Comparison of ENCODE assay signal across 16 cellular contexts in genomic region chr12:121326996-121327674, GRCh38. TPM values are rescaled to one million over a fixed set of nuclear protein-coding genes. Genes with fewer than 3 reads are reported as not detected.
A peak's percentile ranks its signal among the peaks of the same experiment; 100 is the strongest.
DNase-seq lines count a peak whose midpoint lies in the region; ATAC-seq and TF ChIP-seq lines count a peak whose summit lies in the region.
"Had no signal": no experiment of that assay in that cellular context is flagged by ENCODE, and none has a peak within 500 bp of the region (broad histone marks: within the 10 kb centered on the region; RNA-seq: fewer than 3 reads in every experiment).

No MANE protein-coding gene starts in this region.

- no peak overlapping the region for H3K4me3 Mint-ChIP-seq in activated naive CD4-positive, alpha-beta T cell treated with anti-CD3 and anti-CD28 coated beads, Interleukin-2, amount 10 ng/mL, durations not matched to agents 7 days and 5 days
- no peak overlapping the region for H3K4me3 Mint-ChIP-seq in chondrocyte (ENCODE audit: unreplicated experiment)
- H3K4me3 Mint-ChIP-seq in memory B cell: no peak overlapping the region
- H3K4me3 Mint-ChIP-seq: nephron progenitor cell had no signal

- ATAC-seq in memory B cell (ENCODE audit: low read depth): no peak

- peaks cover 72% of the 10 kb centered on the region for H3K36me3 Mint-ChIP-seq in activated naive CD4-positive, alpha-beta T cell treated with anti-CD3 and anti-CD28 coated beads, Interleukin-2, amount 10 ng/mL, durations not matched to agents 7 days and 5 days
- H3K36me3 Mint-ChIP-seq in chondrocyte (ENCODE audit: low read depth): peaks cover 40% of the 10 kb centered on the region
- H3K36me3 Mint-ChIP-seq in memory B cell: peaks cover 25% of the 10 kb centered on the region

- CTCF ChIA-PET in activated naive CD4-positive, alpha-beta T cell treated with anti-CD3 and anti-CD28 coated beads, Interleukin-2, amount 10 ng/mL, durations not matched to agents 7 days and 5 days (lab: Charles Lee): interaction anchor here (1.1 kb wide), 1 partner anchor 12 kb away, joined by 3 read pairs; no protein-coding TSS in a partner anchor

- H3K27me3 Mint-ChIP-seq in activated naive CD4-positive, alpha-beta T cell treated with anti-CD3 and anti-CD28 coated beads, Interleukin-2, amount 10 ng/mL, durations not matched to agents 7 days and 5 days: no peaks in the 10 kb centered on the region
- H3K27me3 Mint-ChIP-seq in chondrocyte (ENCODE audit: low read depth) (no peaks in the 10 kb centered on the region), memory B cell (no peaks in the 10 kb centered on the region)

- H3K27ac Mint-ChIP-seq in activated naive CD4-positive, alpha-beta T cell treated with anti-CD3 and anti-CD28 coated beads, Interleukin-2, amount 10 ng/mL, durations not matched to agents 7 days and 5 days: peak overlapping the region; percentile 56
- H3K27ac Mint-ChIP-seq in chondrocyte (ENCODE audit: unreplicated experiment): peak overlapping the region; percentile 28
- peak overlapping the region; percentile 45 for H3K27ac Mint-ChIP-seq in memory B cell
- H3K27ac Mint-ChIP-seq: activated T-helper 2 cell treated with anti-CD3 and anti-CD28 coated beads, Interferon-gamma antibody, Interleukin-2, Interleukin-4, amounts not matched to agents 10 μg/mL and 5 μg/mL and 100 μg/mL, durations not matched to agents 14 hours and 24 hours and 36 hours; nephron progenitor cell had no signal

- no peak for TF ChIP-seq CTCF in chondrocyte (IDR thresholded peaks at IDR 0.05)

- H3K4me1 Mint-ChIP-seq in activated naive CD4-positive, alpha-beta T cell treated with anti-CD3 and anti-CD28 coated beads, Interleukin-2, amount 10 ng/mL, durations not matched to agents 7 days and 5 days: peaks cover 3% of the 10 kb centered on the region
- H3K4me1 Mint-ChIP-seq in chondrocyte (ENCODE audit: low read depth) (peaks cover 16% of the 10 kb centered on the region), memory B cell (no peaks in the 10 kb centered on the region)
- H3K4me1 Mint-ChIP-seq: nephron progenitor cell had no signal

- DNase-seq in activated naive CD4-positive, alpha-beta T cell treated with anti-CD3 and anti-CD28 coated beads, Interleukin-2, amount 10 ng/mL, durations not matched to agents 7 days and 5 days: no peak
- DNase-seq in activated naive CD4-positive, alpha-beta T cell treated with anti-CD3 and anti-CD28 coated beads, Interleukin-2, amount 50 U/mL, for 16 hours: no peak
- no peak for DNase-seq in chondrocyte (ENCODE audit: low spot score)
- no peak for DNase-seq in memory B cell (ENCODE audit: low spot score in 2 of 2)
- peak; percentile 84 for DNase-seq in superior temporal gyrus (ENCODE audit: extremely low spot score)
- no peak for DNase-seq in NCI-H128 (lab: John Stamatoyannopoulos, UW; ENCODE audit: unreplicated experiment)
- DNase-seq in 8988T: no peak
- no peak for DNase-seq in stimulated activated CD4-positive, alpha-beta T cell treated with anti-CD3 and anti-CD28 coated beads, Interleukin-4, amount 100 ng/mL, for 1 hour
- DNase-seq: COR-L47; effector CD8-positive, alpha-beta T cell; GOT3; NCI-H1436 treated with DMSO at 0.1 percent for 48 hours; NCI-H524 treated with DMSO at 0.1 percent for 48 hours; nephron progenitor cell; upper lobe of left lung had no signal

- no peaks in the 10 kb centered on the region for H3K9me3 Mint-ChIP-seq in activated naive CD4-positive, alpha-beta T cell treated with anti-CD3 and anti-CD28 coated beads, Interleukin-2, amount 10 ng/mL, durations not matched to agents 7 days and 5 days
- H3K9me3 Mint-ChIP-seq in chondrocyte (ENCODE audit: low read depth) (no peaks in the 10 kb centered on the region), memory B cell (no peaks in the 10 kb centered on the region)
- H3K9me3 Mint-ChIP-seq: activated T-helper 2 cell treated with anti-CD3 and anti-CD28 coated beads, Interferon-gamma antibody, Interleukin-2, Interleukin-4, amounts not matched to agents 10 μg/mL and 5 μg/mL and 100 μg/mL, durations not matched to agents 14 hours and 24 hours and 36 hours; nephron progenitor cell had no signal

RNA-seq across cellular contexts. Expression of gene ANAPC5, which starts 25.1 kb away (rescaled TPM):
- 106 to 178 TPM (median 111 TPM) in 3 replicates for total RNA-seq in chondrocyte

RNA-seq across cellular contexts. Expression of gene CAMKK2, which starts 30.6 kb away (rescaled TPM):
- 33.7 to 42.7 TPM (median 36.0 TPM) in 3 replicates for total RNA-seq in chondrocyte
